ENCODE assay signal across 1 cellular context in the genomic region with DNA sequence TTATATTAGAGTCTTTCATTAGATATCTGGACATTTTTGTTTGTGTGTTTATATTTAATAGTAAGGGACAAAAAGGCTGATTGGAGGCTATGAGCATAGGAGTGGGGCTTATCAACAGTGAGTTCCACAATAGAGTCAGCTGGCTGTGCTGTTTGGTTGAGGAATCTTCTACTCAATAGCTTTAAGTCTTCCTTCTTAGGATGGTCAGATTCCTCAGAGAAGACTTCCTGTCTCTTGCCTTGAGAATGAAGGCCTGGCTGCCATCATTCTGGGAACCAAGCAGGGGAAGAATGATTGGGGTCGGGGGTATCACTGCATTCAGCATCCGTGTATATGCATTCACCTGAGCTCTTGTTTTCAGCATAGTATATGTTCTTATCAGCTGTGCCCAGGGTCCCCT.
TF ChIP-seq lines count a peak whose summit lies in the region.

No MANE protein-coding gene starts in this region.

TF ChIP-seq in WTC11, 78 proteins besides CTCF, POLR2A, EP300 and RAD21 (continued from another document):
- TF ChIP-seq AR (CRISPR knock-in tag; IDR thresholded peaks at IDR 0.05) = no peak
- TF ChIP-seq ZBTB21 (CRISPR knock-in tag; IDR thresholded peaks at IDR 0.05; ENCODE audit: borderline replicate concordance) = no peak
- TF ChIP-seq GRHL2 (CRISPR knock-in tag; IDR thresholded peaks at IDR 0.05; ENCODE audit: insufficient replicate concordance, severe bottlenecking) = no peak
